17 cellular contexts compared by ENCODE assay signal in the genomic region with DNA sequence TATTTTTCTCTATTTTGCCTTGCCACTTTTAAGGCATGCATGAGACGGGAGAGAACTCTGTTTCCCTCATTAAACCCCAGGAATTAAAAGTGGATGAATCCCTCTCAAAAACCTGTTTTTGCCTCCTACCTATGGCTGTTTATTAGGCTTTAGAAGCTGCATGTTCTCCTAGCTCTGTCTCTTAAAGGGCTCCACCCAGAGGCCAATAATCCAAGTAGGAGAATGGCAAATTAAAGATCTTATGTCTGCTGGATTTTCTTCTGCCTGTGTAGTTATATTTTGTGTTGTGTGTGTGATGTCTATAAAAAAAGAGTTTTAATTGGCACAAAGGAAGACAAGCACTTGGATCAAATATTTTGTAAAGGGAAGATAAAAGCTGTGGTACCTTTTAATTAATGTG. TPM values are rescaled to one million over a fixed set of nuclear protein-coding genes. Genes with fewer than 3 reads are reported as not detected.
DNase-seq lines count a peak whose midpoint lies in the region; TF ChIP-seq lines count a peak whose summit lies in the region.
"Had no signal": no experiment of that assay in that cellular context is flagged by ENCODE, and none has a peak within 500 bp of the region (broad histone marks: within the 10 kb centered on the region; RNA-seq: fewer than 3 reads in every experiment).

No MANE protein-coding gene starts in this region.

- 0 out of 2 replicates have a peak, but pooled peaks have one; percentile 25 for TF ChIP-seq CTCF in OCI-LY7 (conservative IDR thresholded peaks at IDR 0.05; ENCODE audit: low read length)

- H3K14ac ChIP-seq in trophoblast cell (ENCODE audit: low read length): no peak overlapping the region

- CTCF ChIA-PET in OCI-LY7 (lab: Charles Lee; ENCODE audit: unreplicated experiment): no interaction called here

- H2BK12ac ChIP-seq in trophoblast cell (ENCODE audit: low read length): no peak overlapping the region

- H3K23ac ChIP-seq in trophoblast cell (ENCODE audit: low read length): no peak overlapping the region

- intact Hi-C loops in OCI-LY7 (cut with micrococcal nuclease; ENCODE audit: unreplicated experiment): no loop called here

- H3K4me2 ChIP-seq in OCI-LY7 (ENCODE audit: low read length) (no peak overlapping the region), trophoblast cell (ENCODE audit: low read length) (no peak overlapping the region)

- POLR2A ChIA-PET in OCI-LY7 (lab: Charles Lee): no interaction called here

- no peak overlapping the region for H4K12ac ChIP-seq in trophoblast cell (ENCODE audit: low read depth, low read length)

- H3K27me3 ChIP-seq in trophoblast cell (ENCODE audit: insufficient read depth, low read length): no peaks in the 10 kb centered on the region
- H3K27me3 ChIP-seq: right atrium auricular region had no signal

- H3K79me1 ChIP-seq in trophoblast cell (ENCODE audit: low read length): no peaks in the 10 kb centered on the region

- no peaks in the 10 kb centered on the region for H3K36me3 ChIP-seq in OCI-LY7 (ENCODE audit: insufficient read depth, low read length)
- H3K36me3 ChIP-seq in trophoblast cell (ENCODE audit: control insufficient read depth in 1 of 2, insufficient read depth in 2 of 2, low read length in 2 of 2): no peaks in the 10 kb centered on the region
- H3K36me3 ChIP-seq: right atrium auricular region had no signal

- DNase-seq in NCI-H82 (lab: John Stamatoyannopoulos, UW) (peak; percentile 1), NCI-H82 treated with DMSO at 0.1 percent for 48 hours (lab: John Stamatoyannopoulos, UW; ENCODE audit: unreplicated experiment) (no peak), OCI-LY7 (ENCODE audit: low spot score) (no peak), globus pallidus (ENCODE audit: low spot score) (peak; percentile 16), stromal cell of bone marrow (ENCODE audit: low read depth) (peak; percentile 1), HUDEP-2 (lab: John Stamatoyannopoulos, UW; ENCODE audit: unreplicated experiment in 76 of 76) (no peak), DMS79 (lab: John Stamatoyannopoulos, UW) (no peak), trophoblast cell (no peak)
- DNase-seq: activated effector memory CD4-positive, alpha-beta T cell treated with anti-CD3 and anti-CD28 coated beads, Interleukin-2, amount 50 U/mL, for 16 hours; NCI-H1092; NCI-H345 had no signal

- no peaks in the 10 kb centered on the region for H4K20me1 ChIP-seq in OCI-LY7 (ENCODE audit: insufficient read depth, low read length)

- H2BK5ac ChIP-seq in trophoblast cell (ENCODE audit: low read depth, low read length, poor library complexity): no peak overlapping the region

- no peak overlapping the region for H3K4ac ChIP-seq in trophoblast cell (ENCODE audit: low read depth, low read length)

- no peak overlapping the region for H2AK5ac ChIP-seq in trophoblast cell (ENCODE audit: low read length)

- no peak overlapping the region for H4K91ac ChIP-seq in trophoblast cell (ENCODE audit: low read depth, low read length)

- H3K4me1 ChIP-seq in OCI-LY7 (ENCODE audit: insufficient read depth, low read length, poor library complexity, severe bottlenecking) (no peaks in the 10 kb centered on the region), trophoblast cell (ENCODE audit: control insufficient read depth in 1 of 2, insufficient read depth in 2 of 2, low read length in 2 of 2) (no peaks in the 10 kb centered on the region)
- H3K4me1 ChIP-seq: right atrium auricular region had no signal

- H3K9ac ChIP-seq in trophoblast cell (ENCODE audit: low read length): no peak overlapping the region

- no peak overlapping the region for H3K27ac ChIP-seq in OCI-LY7 (ENCODE audit: low read depth, low read length, poor library complexity, severe bottlenecking)
- H3K27ac ChIP-seq in trophoblast cell (ENCODE audit: low read depth, low read length): no peak overlapping the region
- H3K27ac ChIP-seq: right atrium auricular region had no signal

- no CpG with 5 or more reads among the region's 1 CpG for WGBS in trophoblast cell (ENCODE audit: extremely low coverage, insufficient coverage, insufficient read length)

- BruUV-seq in OCI-LY7 (replicated peaks; lab: Mats Ljungman, UMichigan): no TSS peak

- no peak overlapping the region for H3K4me3 ChIP-seq in OCI-LY7 (ENCODE audit: low read depth, low read length, poor library complexity, severe bottlenecking)
- H3K4me3 ChIP-seq in trophoblast cell (ENCODE audit: low read depth, low read length): no peak overlapping the region
- H3K4me3 ChIP-seq: lung, right atrium auricular region had no signal

- H3K9me3 ChIP-seq in OCI-LY7 (ENCODE audit: low read length): no peaks in the 10 kb centered on the region
- no peaks in the 10 kb centered on the region for H3K9me3 ChIP-seq in trophoblast cell (ENCODE audit: insufficient read depth, low read depth, low read length)

- H3K18ac ChIP-seq in trophoblast cell (ENCODE audit: low read length): no peak overlapping the region

- no peaks in the 10 kb centered on the region for H3K79me2 ChIP-seq in OCI-LY7 (ENCODE audit: insufficient read depth, low read depth, low read length)
- no peaks in the 10 kb centered on the region for H3K79me2 ChIP-seq in trophoblast cell (ENCODE audit: control insufficient read depth, insufficient read depth, low read length, poor library complexity)

- no peak overlapping the region for H4K8ac ChIP-seq in trophoblast cell (ENCODE audit: low read depth, low read length)

- no peaks in the 10 kb centered on the region for H3K9me2 ChIP-seq in OCI-LY7 (ENCODE audit: insufficient read depth, low read length)

- no peak overlapping the region for H2BK120ac ChIP-seq in trophoblast cell (ENCODE audit: insufficient read depth, low read length, poor library complexity)

- H2AFZ ChIP-seq in OCI-LY7 (ENCODE audit: low read length) (no peak overlapping the region), trophoblast cell (ENCODE audit: insufficient read depth, low read length, poor library complexity) (no peak overlapping the region)

RNA-seq across cellular contexts. Expression of a gene that starts 32.4 kb away (rescaled TPM):
- total RNA-seq in OCI-LY7 (2014; rRNA removed; shearing (Covaris generic)): not detected in 2 replicates
- not detected in 2 replicates for total RNA-seq in OCI-LY7 (2022)
- polyA plus RNA-seq in trophoblast cell (2013): not detected in 2 replicates
- total RNA-seq: dermis microvascular lymphatic vessel endothelial cell; natural killer cell treated with Interleukin-12 subunit alpha and Interleukin-12 subunit beta and Interleukin-15 and Interleukin-18, amount 100 ng/mL, for 72 hours; right atrium auricular region had no signal
- polyA plus RNA-seq: AG04450, lung, thymus had no signal

Comparison
In these comparisons a context has a peak if more than half of its experiments do, and no peak if none do; other contexts are left out.
1. DNase-seq: peak in NCI-H82 (single experiment), globus pallidus (single experiment) and stromal cell of bone marrow (single experiment); none in NCI-H82 treated with DMSO at 0.1 percent for 48 hours (single experiment), OCI-LY7 (single experiment), HUDEP-2 (0 of 76), DMS79 (single experiment) and trophoblast cell (0 of 2).